In the genomic region with DNA sequence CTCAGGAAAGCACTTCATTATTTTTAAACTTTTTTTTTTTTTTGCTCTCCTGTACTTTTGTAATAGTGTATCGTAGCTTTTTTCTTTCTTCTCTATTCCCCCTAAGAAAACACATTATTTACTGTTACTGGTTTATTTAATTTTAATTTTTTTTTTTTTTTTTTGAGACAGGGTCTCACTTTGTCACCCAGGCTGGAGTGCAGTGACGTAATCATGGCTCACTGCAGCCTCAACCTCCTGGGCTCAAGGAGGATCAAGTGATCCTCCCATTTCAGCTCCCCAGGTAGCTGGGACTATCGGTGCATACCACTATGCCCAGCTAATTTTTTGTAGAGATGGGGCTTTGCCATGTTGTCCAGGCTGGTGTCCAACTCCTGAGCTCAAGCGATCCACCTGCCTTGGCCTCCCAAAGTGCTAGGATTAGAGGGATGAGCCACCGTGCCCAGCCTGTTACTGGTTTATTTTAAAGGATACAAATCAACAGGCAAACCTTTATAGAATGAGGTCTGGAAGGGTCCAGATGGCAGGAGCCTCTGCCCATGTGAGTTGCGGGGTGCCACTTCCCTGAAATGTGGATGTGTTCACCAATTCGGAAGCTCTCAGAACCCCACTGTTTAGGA, we compare ENCODE assay signal across 23 cellular contexts. TPM values are rescaled to one million over a fixed set of nuclear protein-coding genes. Genes with fewer than 3 reads are reported as not detected.
"Had no signal": no experiment of that assay in that cellular context is flagged by ENCODE, and none has a peak within 500 bp of the region (broad histone marks: within the 10 kb centered on the region; RNA-seq: fewer than 3 reads in every experiment).

No MANE protein-coding gene starts in this region.

- H3K79me2 ChIP-seq: hepatocyte had no signal

- H3K9ac ChIP-seq: neural progenitor cell had no signal

- H3K27ac ChIP-seq: coronary artery, esophagus muscularis mucosa, foreskin keratinocyte, gastroesophageal sphincter, heart left ventricle, hepatocyte, left lung, neural progenitor cell, prostate gland, right atrium auricular region, skin epidermis, spleen, thoracic aorta, tibial nerve, upper lobe of left lung had no signal

- H3K4me1 ChIP-seq: neural progenitor cell, prostate gland, right atrium auricular region had no signal

- H2AFZ ChIP-seq: hepatocyte, neural progenitor cell had no signal

- DNase-seq: effector memory CD4-positive, alpha-beta T cell; foreskin keratinocyte; heart left ventricle; kidney; left lung; mesendoderm; midbrain; naive thymus-derived CD4-positive, alpha-beta T cell; spleen; stimulated activated CD4-positive, alpha-beta T cell treated with anti-CD3 and anti-CD28 coated beads, Interleukin-4, amount 100 ng/mL, for 4 hours; stimulated activated naive CD8-positive, alpha-beta T cell treated with anti-CD3 and anti-CD28 coated beads, Interleukin-15, Interleukin-2, amounts not matched to agents 100 U/mL and 50 U/mL, for 24 hours; upper lobe of left lung had no signal

- ATAC-seq: foreskin keratinocyte; gastroesophageal sphincter; heart left ventricle; left lung; naive thymus-derived CD4-positive, alpha-beta T cell; stimulated activated memory B cell treated with anti-CD40 and anti-IgM and Interleukin-4, amounts not matched to agents 10 μg/mL and 1 μg/mL and 100 μg/mL, for 72 hours; stimulated activated naive CD8-positive, alpha-beta T cell treated with anti-CD3 and anti-CD28 coated beads, Interleukin-15, Interleukin-2, amounts not matched to agents 100 U/mL and 50 U/mL, for 24 hours had no signal

- H3K4me2 ChIP-seq: hepatocyte, neural progenitor cell had no signal

- H3K36me3 ChIP-seq: esophagus muscularis mucosa, gastroesophageal sphincter, heart left ventricle, left lung, neural progenitor cell, prostate gland, right atrium auricular region, spleen, thoracic aorta, tibial nerve, upper lobe of left lung had no signal

- H3K27me3 ChIP-seq: esophagus muscularis mucosa, foreskin keratinocyte, gastroesophageal sphincter, heart left ventricle, hepatocyte, left lung, neural progenitor cell, right atrium auricular region, spleen, tibial nerve, upper lobe of left lung had no signal

- H3K9me3 ChIP-seq: esophagus muscularis mucosa, gastroesophageal sphincter, heart left ventricle, left lung, prostate gland, right atrium auricular region, spleen, thoracic aorta, tibial nerve, upper lobe of left lung had no signal

- H3K4me3 ChIP-seq: coronary artery, esophagus muscularis mucosa, gastroesophageal sphincter, heart left ventricle, hepatocyte, left lung, neural progenitor cell, prostate gland, right atrium auricular region, skin epidermis, spleen, thoracic aorta, tibial nerve, upper lobe of left lung had no signal

RNA-seq across cellular contexts. Expression of a gene that starts 49.0 kb away (rescaled TPM):
- polyA plus RNA-seq: naive thymus-derived CD4-positive, alpha-beta T cell had no signal
